ENCODE assay signal across 16 cellular contexts in the genomic region with DNA sequence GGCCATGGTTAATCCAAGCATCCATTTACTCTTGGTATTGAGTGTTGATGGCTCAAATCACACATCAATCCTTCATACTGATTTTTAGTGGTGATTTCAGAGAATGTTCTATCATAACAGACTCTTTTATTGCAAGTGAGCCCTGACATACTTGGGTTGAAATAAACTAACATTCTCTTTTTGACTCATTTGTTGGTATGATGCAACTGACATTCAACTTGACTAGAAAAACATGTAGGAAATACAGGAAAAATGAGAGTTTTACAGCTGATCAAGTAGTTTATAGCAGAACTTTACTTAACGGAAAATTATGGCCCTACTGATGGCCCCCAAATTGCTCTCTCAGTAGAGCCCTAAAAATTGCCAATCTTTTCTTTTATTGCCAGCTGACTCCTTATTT.
"Had no signal": no experiment of that assay in that cellular context is flagged by ENCODE, and none has a peak within 500 bp of the region (broad histone marks: within the 10 kb centered on the region; RNA-seq: fewer than 3 reads in every experiment).

No MANE protein-coding gene starts in this region.

- H3K36me3 ChIP-seq: esophagus squamous epithelium, heart right ventricle, prostate gland, right lobe of liver had no signal

- H3K27me3 ChIP-seq: esophagus squamous epithelium, heart right ventricle, right lobe of liver had no signal

- H3K4me1 ChIP-seq: esophagus squamous epithelium, heart right ventricle, parathyroid adenoma, prostate gland, right lobe of liver had no signal

- H3K9ac ChIP-seq: parathyroid adenoma had no signal

- ATAC-seq: heart right ventricle; left lobe of liver; naive thymus-derived CD4-positive, alpha-beta T cell; right lobe of liver had no signal

- H3K36me3 Mint-ChIP-seq: type B pancreatic cell had no signal

- H3K27ac Mint-ChIP-seq: naive thymus-derived CD4-positive, alpha-beta T cell; nephron progenitor cell; type B pancreatic cell had no signal

- H3K4me3 Mint-ChIP-seq: naive thymus-derived CD4-positive, alpha-beta T cell; nephron progenitor cell; type B pancreatic cell had no signal

- H3K27me3 Mint-ChIP-seq: naive thymus-derived CD4-positive, alpha-beta T cell; type B pancreatic cell had no signal

- H3K9me3 ChIP-seq: prostate gland had no signal

- H3K4me1 Mint-ChIP-seq: nephron progenitor cell had no signal

- H3K4me3 ChIP-seq: esophagus squamous epithelium, heart right ventricle, prostate gland, right lobe of liver, skin epidermis had no signal

- H3K9me3 Mint-ChIP-seq: type B pancreatic cell had no signal

- DNase-seq: dermis blood vessel endothelial cell; esophagus squamous epithelium; heart right ventricle; hypothalamus; islet precursor cell; mammary epithelial cell; naive thymus-derived CD4-positive, alpha-beta T cell; nephron progenitor cell; retina; right lobe of liver; stimulated activated naive CD4-positive, alpha-beta T cell treated with Interleukin-2 at 50 U/mL for 16 hours had no signal
